In the genomic region with DNA sequence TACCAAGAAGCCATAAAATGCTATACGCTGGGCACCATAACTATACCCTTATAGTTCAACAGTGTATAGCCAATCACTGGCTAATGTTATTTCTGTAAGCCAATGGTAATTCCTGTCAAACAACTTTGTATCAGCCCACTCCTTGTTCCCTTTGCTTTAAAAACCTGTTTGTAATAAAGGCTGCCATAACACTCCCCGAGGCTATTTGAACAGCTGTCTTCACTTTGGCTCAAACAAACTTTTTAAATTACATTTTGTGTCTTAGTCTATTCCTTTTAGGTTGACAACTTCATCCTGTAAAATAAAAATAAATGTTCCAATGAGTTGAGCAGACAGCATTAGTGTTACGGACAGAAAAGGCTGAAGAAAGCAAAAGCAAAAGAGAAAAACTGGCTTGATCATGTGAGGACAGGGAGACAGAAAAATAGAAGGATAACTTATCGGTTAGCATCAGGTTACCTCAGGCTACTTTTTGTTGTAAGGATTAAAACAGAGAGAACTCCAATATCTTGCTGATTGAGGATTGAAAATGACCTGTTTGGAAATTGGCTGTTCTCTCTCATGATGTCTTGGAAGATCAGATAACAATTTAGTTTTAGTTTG, we compare ENCODE assay signal across 22 cellular contexts.
DNase-seq lines count a peak whose midpoint lies in the region; ATAC-seq, FAIRE-seq and TF ChIP-seq lines count a peak whose summit lies in the region.
"Had no signal": no experiment of that assay in that cellular context is flagged by ENCODE, and none has a peak within 500 bp of the region (broad histone marks: within the 10 kb centered on the region; RNA-seq: fewer than 3 reads in every experiment).

No MANE protein-coding gene starts in this region.

- H3K9me3 ChIP-seq in esophagus squamous epithelium (peaks cover 0 to 10% (median 0%) of the 10 kb centered on the region in 3 donors), prostate gland (no peaks in the 10 kb centered on the region)
- H3K9me3 ChIP-seq: testis had no signal

- no peak for FAIRE-seq in H54 (lab: Jason Lieb, UNC)
- FAIRE-seq: D721Med had no signal

- H3K27ac ChIP-seq in esophagus squamous epithelium (peak overlapping the region; percentile 5 to 77 (median 55)), prostate gland (peak overlapping the region in 1 of 2 donors; percentile 45)
- H3K27ac ChIP-seq: BLaER1, testis had no signal

- WGBS in esophagus squamous epithelium, 2 donors = 28 to 38% methylated on average over 4 of the region's 4 CpGs
- 15% methylated on average over 4 of the region's 4 CpGs for WGBS in prostate gland

- peaks cover 0 to 40% (median 5%) of the 10 kb centered on the region in 3 donors for H3K4me1 ChIP-seq in esophagus squamous epithelium
- no peaks in the 10 kb centered on the region for H3K4me1 ChIP-seq in prostate gland (replicated peaks)
- H3K4me1 ChIP-seq: BLaER1, testis had no signal

- no peaks in the 10 kb centered on the region for H3K27me3 ChIP-seq in esophagus squamous epithelium
- no peaks in the 10 kb centered on the region for H3K27me3 ChIP-seq in prostate gland (replicated peaks; ENCODE audit: insufficient read depth)
- H3K27me3 ChIP-seq: BLaER1, testis had no signal

- intact Hi-C loops in esophagus squamous epithelium (cut with DNase I) = no loop called here
- intact Hi-C loops in prostate gland (cut with DNase I) = no loop called here

- ATAC-seq in HG02642 (IDR thresholded peaks at IDR 0.05; ENCODE audit: poor library complexity, unreplicated experiment) = no peak
- ATAC-seq in omental fat pad (ENCODE audit: low FRiP score) = no peak
- ATAC-seq: activated CD8-positive, alpha-beta T cell treated with anti-CD3 and anti-CD28 coated beads for 36 hours; activated T-cell treated with anti-CD3 and anti-CD28 coated beads, Interleukin-2, amount 50 U/mL, for 72 hours; Right ventricle myocardium inferior; T-helper 17 cell had no signal

- DNase-seq in LNCaP clone FGC (ENCODE audit: low read depth) (peak; percentile 61), RPMI7951 (ENCODE audit: low read depth) (peak; percentile 64), esophagus squamous epithelium (lab: John Stamatoyannopoulos, UW) (no peak), prostate gland (ENCODE audit: low spot score) (peak; percentile 29), omental fat pad (ENCODE audit: low spot score) (no peak), H54 (ENCODE audit: insufficient read length, low spot score) (no peak)
- DNase-seq: activated CD8-positive, alpha-beta T cell treated with anti-CD3 and anti-CD28 coated beads for 36 hours; activated T-cell treated with anti-CD3 and anti-CD28 coated beads, Interleukin-2, amount 50 U/mL, for 72 hours; caudate nucleus; GF-D8; GOT3; NCI-H1105 treated with DMSO at 0.1 percent for 48 hours; NCI-H226; retina; stimulated activated CD4-positive, alpha-beta T cell treated with anti-CD3 and anti-CD28 coated beads, Interleukin-12 subunit alpha, Interleukin-12 subunit beta, amount 100 ng/mL, for 4 hours; T-helper 17 cell; testis had no signal

- TF ChIP-seq CTCF in LNCaP clone FGC (IDR thresholded peaks at IDR 0.05; ENCODE audit: control insufficient read depth, extremely low read depth, insufficient read depth) (no peak), esophagus squamous epithelium (IDR thresholded peaks at IDR 0.05) (no peak), prostate gland (IDR thresholded peaks at IDR 0.05) (no peak), omental fat pad (IDR thresholded peaks at IDR 0.05) (no peak)

- no peak for TF ChIP-seq POLR2A in esophagus squamous epithelium (IDR thresholded peaks at IDR 0.05)
- no peak for TF ChIP-seq POLR2A in prostate gland (IDR thresholded peaks at IDR 0.05)
- no peak for TF ChIP-seq POLR2A in H54 (IDR thresholded peaks at IDR 0.05; ENCODE audit: low read depth, low read length)

- H3K36me3 ChIP-seq in esophagus squamous epithelium (no peaks in the 10 kb centered on the region), prostate gland (no peaks in the 10 kb centered on the region)
- H3K36me3 ChIP-seq: BLaER1 had no signal

- no peak overlapping the region for H3K4me3 ChIP-seq in LNCaP clone FGC (ENCODE audit: low read depth, low read length)
- peak overlapping the region in 1 of 4 donors; percentile 30 for H3K4me3 ChIP-seq in esophagus squamous epithelium
- no peak overlapping the region for H3K4me3 ChIP-seq in prostate gland
- H3K4me3 ChIP-seq: BLaER1, lung, testis had no signal

Comparison
In these comparisons a context has a peak if more than half of its experiments do, and no peak if none do; other contexts are left out.
1. DNase-seq: peak in LNCaP clone FGC (single experiment), RPMI7951 (single experiment) and prostate gland (single experiment); none in esophagus squamous epithelium (single experiment), omental fat pad (single experiment) and H54 (single experiment).